ENCODE assay signal across 10 cellular contexts in genomic region chr3:12579919-12580318, GRCh38. TPM values are rescaled to one million over a fixed set of nuclear protein-coding genes. Genes with fewer than 3 reads are reported as not detected.
DNase-seq lines count a peak whose midpoint lies in the region; ATAC-seq and TF ChIP-seq lines count a peak whose summit lies in the region.
"Had no signal": no experiment of that assay in that cellular context is flagged by ENCODE, and none has a peak within 500 bp of the region (broad histone marks: within the 10 kb centered on the region; RNA-seq: fewer than 3 reads in every experiment).

No MANE protein-coding gene starts in this region.

- intact Hi-C loops in upper lobe of right lung (cut with DNase I) (no loop called here), uterus (cut with DNase I; ENCODE audit: low total_unique reads) (no loop called here)

- H3K27me3 ChIP-seq in adipocyte (replicated peaks; ENCODE audit: control insufficient read depth, insufficient read depth, low read length) (no peaks in the 10 kb centered on the region), upper lobe of right lung (no peaks in the 10 kb centered on the region), uterus (no peaks in the 10 kb centered on the region)

- peaks cover 7% of the 10 kb centered on the region for H3K9me3 Mint-ChIP-seq in stimulated activated naive CD8-positive, alpha-beta T cell treated with anti-CD3 and anti-CD28 coated beads, Interleukin-15, Interleukin-2, amounts not matched to agents 100 ng/mL and 50 ng/mL, for 24 hours

- peak overlapping the region; percentile 43 for H3K27ac Mint-ChIP-seq in stimulated activated naive CD8-positive, alpha-beta T cell treated with anti-CD3 and anti-CD28 coated beads, Interleukin-15, Interleukin-2, amounts not matched to agents 100 ng/mL and 50 ng/mL, for 24 hours

- no peak for DNase-seq in stimulated activated naive CD8-positive, alpha-beta T cell treated with anti-CD3 and anti-CD28 coated beads, Interleukin-15, Interleukin-2, amounts not matched to agents 100 U/mL and 50 U/mL, for 24 hours
- DNase-seq in adipocyte (ENCODE audit: low read depth) (peak; percentile 18), left lobe of liver (ENCODE audit: low spot score) (no peak), upper lobe of right lung (no peak), anterior cingulate cortex (lab: John Stamatoyannopoulos, UW) (no peak), SK-N-DZ (ENCODE audit: low spot score) (no peak), uterus (no peak)
- DNase-seq: hippocampal formation, NCI-H1436 had no signal

- H3K4me3 Mint-ChIP-seq in stimulated activated naive CD8-positive, alpha-beta T cell treated with anti-CD3 and anti-CD28 coated beads, Interleukin-15, Interleukin-2, amounts not matched to agents 100 ng/mL and 50 ng/mL, for 24 hours, result no peak overlapping the region

- peak overlapping the region; percentile 11 for H3K9ac ChIP-seq in adipocyte (ENCODE audit: low read length)

- H3K27ac ChIP-seq in upper lobe of right lung (peak overlapping the region; percentile 51), uterus (no peak overlapping the region)

- peaks cover 89% of the 10 kb centered on the region for H3K36me3 ChIP-seq in adipocyte (ENCODE audit: control insufficient read depth, insufficient read depth, low read length, severe bottlenecking)
- H3K36me3 ChIP-seq in upper lobe of right lung, result peaks cover 90% of the 10 kb centered on the region
- H3K36me3 ChIP-seq in uterus, result no peaks in the 10 kb centered on the region

- H3K4me3 ChIP-seq in adipocyte (ENCODE audit: low read length), result no peak overlapping the region
- no peak overlapping the region for H3K4me3 ChIP-seq in upper lobe of right lung
- H3K4me3 ChIP-seq in uterus, result no peak overlapping the region

- TF ChIP-seq POLR2A in uterus (IDR thresholded peaks at IDR 0.05), result no peak

- H3K4me1 ChIP-seq in adipocyte (ENCODE audit: control insufficient read depth, insufficient read depth, low read length) (peaks cover 46% of the 10 kb centered on the region), upper lobe of right lung (no peaks in the 10 kb centered on the region), uterus (no peaks in the 10 kb centered on the region)

- TF ChIP-seq CTCF in upper lobe of right lung (IDR thresholded peaks at IDR 0.05), result no peak
- TF ChIP-seq CTCF in uterus (IDR thresholded peaks at IDR 0.05), result no peak

- ATAC-seq in stimulated activated naive CD8-positive, alpha-beta T cell treated with anti-CD3 and anti-CD28 coated beads, Interleukin-15, Interleukin-2, amounts not matched to agents 100 U/mL and 50 U/mL, for 24 hours, result no peak
- ATAC-seq in left lobe of liver (peak; percentile 8), upper lobe of right lung (peak; percentile 55)

- peaks cover 76% of the 10 kb centered on the region for H3K36me3 Mint-ChIP-seq in stimulated activated naive CD8-positive, alpha-beta T cell treated with anti-CD3 and anti-CD28 coated beads, Interleukin-15, Interleukin-2, amounts not matched to agents 100 ng/mL and 50 ng/mL, for 24 hours (ENCODE audit: low read depth)

- no peaks in the 10 kb centered on the region for H3K27me3 Mint-ChIP-seq in stimulated activated naive CD8-positive, alpha-beta T cell treated with anti-CD3 and anti-CD28 coated beads, Interleukin-15, Interleukin-2, amounts not matched to agents 100 ng/mL and 50 ng/mL, for 24 hours

- H3K9me3 ChIP-seq in adipocyte (ENCODE audit: control insufficient read depth, low read length) (no peaks in the 10 kb centered on the region), upper lobe of right lung (no peaks in the 10 kb centered on the region), uterus (no peaks in the 10 kb centered on the region)

- no peaks in the 10 kb centered on the region for H3K4me1 Mint-ChIP-seq in stimulated activated naive CD8-positive, alpha-beta T cell treated with anti-CD3 and anti-CD28 coated beads, Interleukin-15, Interleukin-2, amounts not matched to agents 100 ng/mL and 50 ng/mL, for 24 hours (ENCODE audit: low read depth)

RNA-seq across cellular contexts. Expression of gene MKRN2, which starts 23.0 kb away (rescaled TPM):
- total RNA-seq in left lobe of liver (11.3 TPM), upper lobe of right lung (23.4 TPM), uterus (10 to 100 TPM; 17.6 to 59.5 (median 38.1) TPM)
- 56.5 and 64.9 TPM in 2 replicates for polyA plus RNA-seq in SK-N-DZ (2014; cell fraction: cytosol; rRNA removed)
- 44.1 and 50.6 TPM in 2 replicates for polyA plus RNA-seq in SK-N-DZ (2014; cell fraction: nucleus; rRNA removed)

RNA-seq across cellular contexts. Expression of gene MKRN2OS, which starts 34.6 kb away (rescaled TPM):
- not detected for total RNA-seq in left lobe of liver
- not detected for total RNA-seq in upper lobe of right lung
- polyA plus RNA-seq in SK-N-DZ (2014; cell fraction: cytosol; rRNA removed), result not detected in 2 replicates
- not detected in 2 replicates for polyA plus RNA-seq in SK-N-DZ (2014; cell fraction: nucleus; rRNA removed)
- total RNA-seq in uterus, result not detected
